1 cellular context compared by ENCODE assay signal in the genomic region with DNA sequence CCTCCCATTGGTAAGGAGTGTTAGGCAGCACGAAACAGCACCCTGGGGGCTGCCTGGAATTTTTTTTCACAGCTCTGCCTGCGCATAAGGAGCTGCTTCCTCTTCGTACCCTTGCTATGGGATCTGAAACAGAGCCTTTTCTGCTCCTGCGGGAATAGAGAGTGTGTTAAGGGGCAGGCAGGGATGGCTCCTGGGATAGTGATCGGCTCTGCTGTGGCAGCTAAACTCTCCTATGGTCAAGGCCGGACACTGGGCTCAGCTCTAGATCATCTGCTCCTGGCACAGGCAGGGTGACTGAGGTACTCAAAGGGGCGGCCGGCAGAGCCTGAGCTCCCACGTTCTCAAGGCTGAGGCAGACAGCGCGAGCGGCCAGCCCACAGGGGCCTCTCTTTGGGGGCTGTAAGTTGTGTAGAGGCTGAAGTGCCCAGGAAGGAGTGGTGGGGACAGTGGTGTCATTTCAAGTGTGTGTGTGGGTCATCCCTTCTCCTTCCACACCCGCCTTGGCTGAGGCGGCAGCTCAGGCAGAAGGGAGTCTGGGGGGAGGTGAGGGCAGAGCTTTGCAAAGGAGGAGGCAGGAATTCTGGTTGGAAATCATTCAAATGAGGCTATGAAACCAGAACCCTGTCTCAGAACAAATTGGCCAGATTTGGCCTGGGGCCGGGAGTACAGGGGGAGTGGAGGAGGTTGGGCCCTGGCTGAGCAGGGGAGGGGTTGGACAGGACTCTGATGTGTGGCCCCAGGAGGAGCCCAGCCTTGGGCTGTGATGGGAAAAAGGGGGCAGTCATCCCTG.
TF ChIP-seq lines count a peak whose summit lies in the region.

No MANE protein-coding gene starts in this region.

TF ChIP-seq in H1, 55 proteins besides CTCF, POLR2A, EP300 and RAD21:
- TF ChIP-seq, protein P1, sequence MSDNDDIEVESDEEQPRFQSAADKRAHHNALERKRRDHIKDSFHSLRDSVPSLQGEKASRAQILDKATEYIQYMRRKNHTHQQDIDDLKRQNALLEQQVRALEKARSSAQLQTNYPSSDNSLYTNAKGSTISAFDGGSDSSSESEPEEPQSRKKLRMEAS (IDR thresholded peaks at IDR 0.05): no peak
- TF ChIP-seq RNF2 (IDR thresholded peaks at IDR 0.05; ENCODE audit: borderline replicate concordance, low read depth, low read length, missing control alignments, poor library complexity, severe bottlenecking): no peak
- TF ChIP-seq HDAC2 (IDR thresholded peaks at IDR 0.05; ENCODE audit: borderline replicate concordance in 1 of 2, low read depth in 2 of 2, low read length in 2 of 2): no peak
- no peak for TF ChIP-seq CTBP2 (IDR thresholded peaks at IDR 0.05; ENCODE audit: borderline replicate concordance, insufficient read depth, insufficient read length, low read length)
- TF ChIP-seq, protein P2, sequence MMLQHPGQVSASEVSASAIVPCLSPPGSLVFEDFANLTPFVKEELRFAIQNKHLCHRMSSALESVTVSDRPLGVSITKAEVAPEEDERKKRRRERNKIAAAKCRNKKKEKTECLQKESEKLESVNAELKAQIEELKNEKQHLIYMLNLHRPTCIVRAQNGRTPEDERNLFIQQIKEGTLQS (IDR thresholded peaks at IDR 0.05; ENCODE audit: insufficient read depth, low read depth, low read length): no peak
- TF ChIP-seq CHD2 (IDR thresholded peaks at IDR 0.05; ENCODE audit: low read length): no peak
- TF ChIP-seq KDM1A (IDR thresholded peaks at IDR 0.05; ENCODE audit: borderline replicate concordance, low read length): no peak
- TF ChIP-seq GTF2F1 (IDR thresholded peaks at IDR 0.05; ENCODE audit: borderline replicate concordance, low read depth, low read length): no peak
- TF ChIP-seq CREB1 (IDR thresholded peaks at IDR 0.05): no peak
- no peak for TF ChIP-seq YY1 (IDR thresholded peaks at IDR 0.05; ENCODE audit: low read depth, low read length)
- no peak for TF ChIP-seq FOSL1 (IDR thresholded peaks at IDR 0.05; ENCODE audit: insufficient read depth, low read depth, low read length)
